13 cellular contexts compared by ENCODE assay signal in genomic region chr12:55718650-55719275, GRCh38. TPM values are rescaled to one million over a fixed set of nuclear protein-coding genes. Genes with fewer than 3 reads are reported as not detected.
DNase-seq lines count a peak whose midpoint lies in the region; ATAC-seq and TF ChIP-seq lines count a peak whose summit lies in the region.
"Had no signal": no experiment of that assay in that cellular context is flagged by ENCODE, and none has a peak within 500 bp of the region (broad histone marks: within the 10 kb centered on the region; RNA-seq: fewer than 3 reads in every experiment).

No MANE protein-coding gene starts in this region.

- no peak for DNase-seq in activated naive CD8-positive, alpha-beta T cell treated with anti-CD3 and anti-CD28 coated beads, Interleukin-2, amount 50 U/mL, for 24 hours
- DNase-seq in activated naive CD8-positive, alpha-beta T cell treated with anti-CD3 and anti-CD28 coated beads for 36 hours: no peak
- peak; percentile 85 for DNase-seq in myocyte (ENCODE audit: low read depth)
- DNase-seq in tibial nerve (ENCODE audit: low spot score in 2 of 2): no peak
- no peak for DNase-seq in CD8-positive, alpha-beta T cell
- DNase-seq in GM10248 (ENCODE audit: extremely low spot score): no peak
- DNase-seq: activated CD8-positive, alpha-beta memory T cell treated with anti-CD3 and anti-CD28 coated beads, Interleukin-2, amount 50 U/mL, for 48 hours; effector CD4-positive, alpha-beta T cell; NCI-H446; T-helper 1 cell had no signal

- no peaks in the 10 kb centered on the region for H3K27me3 ChIP-seq in tibial nerve
- no peaks in the 10 kb centered on the region for H3K27me3 ChIP-seq in CD8-positive, alpha-beta T cell (ENCODE audit: insufficient read depth, low read length)

- H3K36me3 ChIP-seq in tibial nerve: peaks cover 0 to 15% (median 0%) of the 10 kb centered on the region in 3 donors
- H3K36me3 ChIP-seq in CD8-positive, alpha-beta T cell (ENCODE audit: insufficient read depth, low read length): no peaks in the 10 kb centered on the region

- H3K9me3 Mint-ChIP-seq in activated naive CD8-positive, alpha-beta T cell treated with anti-CD3 and anti-CD28 coated beads, Interleukin-2, amount 50 U/mL, for 24 hours: no peaks in the 10 kb centered on the region
- no peaks in the 10 kb centered on the region for H3K9me3 Mint-ChIP-seq in activated naive CD8-positive, alpha-beta T cell treated with anti-CD3 and anti-CD28 coated beads for 36 hours
- no peaks in the 10 kb centered on the region for H3K9me3 Mint-ChIP-seq in CD8-positive, alpha-beta T cell
- H3K9me3 Mint-ChIP-seq: IgD-negative memory B cell had no signal

- no peak for TF ChIP-seq POLR2A in tibial nerve (IDR thresholded peaks at IDR 0.05)

- ATAC-seq in activated naive CD8-positive, alpha-beta T cell treated with anti-CD3 and anti-CD28 coated beads, Interleukin-2, amount 50 U/mL, for 24 hours: no peak
- no peak for ATAC-seq in GM21423 (IDR thresholded peaks at IDR 0.05; ENCODE audit: unreplicated experiment)
- no peak for ATAC-seq in CD8-positive, alpha-beta T cell

- CTCF ChIA-PET in CD8-positive, alpha-beta T cell (lab: Charles Lee): interaction anchor here (1.5 to 14.8 kb wide), 3 partner anchors 11 to 62 kb away, joined by 3 to 176 read pairs (median 8); partner anchors contain the start of gene CD63
- CTCF ChIA-PET in GM10248 (lab: Yijun Ruan, JAX): interaction anchor here (0.9 to 7.8 kb wide), 5 partner anchors 11 to 255 kb away, joined by 3 to 73 read pairs (median 15); partner anchors contain the start of genes CD63 and RAB5B

- H3K4me1 Mint-ChIP-seq in activated naive CD8-positive, alpha-beta T cell treated with anti-CD3 and anti-CD28 coated beads, Interleukin-2, amount 50 U/mL, for 24 hours: peaks cover 34% of the 10 kb centered on the region
- H3K4me1 Mint-ChIP-seq in activated naive CD8-positive, alpha-beta T cell treated with anti-CD3 and anti-CD28 coated beads for 36 hours: peaks cover 30% of the 10 kb centered on the region
- H3K4me1 Mint-ChIP-seq in CD8-positive, alpha-beta T cell (ENCODE audit: low read depth): peaks cover 36% of the 10 kb centered on the region

- H3K36me3 Mint-ChIP-seq in activated naive CD8-positive, alpha-beta T cell treated with anti-CD3 and anti-CD28 coated beads, Interleukin-2, amount 50 U/mL, for 24 hours (ENCODE audit: low read depth): peaks cover 5% of the 10 kb centered on the region
- peaks cover 4% of the 10 kb centered on the region for H3K36me3 Mint-ChIP-seq in activated naive CD8-positive, alpha-beta T cell treated with anti-CD3 and anti-CD28 coated beads for 36 hours
- H3K36me3 Mint-ChIP-seq in CD8-positive, alpha-beta T cell: peaks cover 25% of the 10 kb centered on the region
- H3K36me3 Mint-ChIP-seq: IgD-negative memory B cell had no signal

- POLR2A ChIA-PET in CD8-positive, alpha-beta T cell (lab: Charles Lee): interaction anchor here (0.6 to 2.1 kb wide), 3 partner anchors 11 to 1115 kb away, joined by 3 to 11 read pairs (median 3); partner anchors contain the start of genes CD63 and RAB5B
- POLR2A ChIA-PET in GM10248 (lab: Yijun Ruan, JAX): no interaction called here

- peak overlapping the region in 1 of 4 donors; percentile 0 for H3K4me3 ChIP-seq in tibial nerve
- no peak overlapping the region for H3K4me3 ChIP-seq in CD8-positive, alpha-beta T cell (ENCODE audit: low read depth, low read length)

- peaks cover 4% of the 10 kb centered on the region for H3K27me3 Mint-ChIP-seq in activated naive CD8-positive, alpha-beta T cell treated with anti-CD3 and anti-CD28 coated beads, Interleukin-2, amount 50 U/mL, for 24 hours
- peaks cover 7% of the 10 kb centered on the region for H3K27me3 Mint-ChIP-seq in activated naive CD8-positive, alpha-beta T cell treated with anti-CD3 and anti-CD28 coated beads for 36 hours
- H3K27me3 Mint-ChIP-seq in CD8-positive, alpha-beta T cell (ENCODE audit: low read depth): no peaks in the 10 kb centered on the region
- H3K27me3 Mint-ChIP-seq: IgD-negative memory B cell had no signal

- H3K4me3 Mint-ChIP-seq in activated naive CD8-positive, alpha-beta T cell treated with anti-CD3 and anti-CD28 coated beads, Interleukin-2, amount 50 U/mL, for 24 hours: no peak overlapping the region
- no peak overlapping the region for H3K4me3 Mint-ChIP-seq in activated naive CD8-positive, alpha-beta T cell treated with anti-CD3 and anti-CD28 coated beads for 36 hours
- H3K4me3 Mint-ChIP-seq in CD8-positive, alpha-beta T cell: no peak overlapping the region

- H3K9me3 ChIP-seq in tibial nerve: no peaks in the 10 kb centered on the region
- H3K9me3 ChIP-seq in CD8-positive, alpha-beta T cell (ENCODE audit: low read length): no peaks in the 10 kb centered on the region

- intact Hi-C loops in CD8-positive, alpha-beta T cell (cut with DNase I, micrococcal nuclease): loop anchor here (5.0 kb wide), 2 partner anchors 749 to 1306 kb away; partner anchors contain the start of gene SPRYD4 (in 1 of the 2)

- TF ChIP-seq CTCF in tibial nerve (IDR thresholded peaks at IDR 0.05): no peak
- no peak for TF ChIP-seq CTCF in CD8-positive, alpha-beta T cell (IDR thresholded peaks at IDR 0.05)
- no peak for TF ChIP-seq CTCF in GM10248 (IDR thresholded peaks at IDR 0.05; ENCODE audit: control extremely low read depth, extremely low read depth, low read depth, missing control alignments)

- 15 to 35% methylated on average over 4 of the region's 4 CpGs for WGBS in tibial nerve, 2 donors

- peak overlapping the region; percentile 63 for H3K27ac ChIP-seq in cingulate gyrus (ENCODE audit: low read depth, low read length)
- peak overlapping the region; percentile 17 to 94 (median 91) for H3K27ac ChIP-seq in tibial nerve
- no peak overlapping the region for H3K27ac ChIP-seq in CD8-positive, alpha-beta T cell (ENCODE audit: low read depth, low read length)

- peaks cover 0 to 85% (median 63%) of the 10 kb centered on the region in 4 donors for H3K4me1 ChIP-seq in tibial nerve
- H3K4me1 ChIP-seq in CD8-positive, alpha-beta T cell (ENCODE audit: insufficient read depth, low read length): peaks cover 23% of the 10 kb centered on the region

- TF ChIP-seq EP300 in tibial nerve (IDR thresholded peaks at IDR 0.05): no peak

- H3K27ac Mint-ChIP-seq in activated naive CD8-positive, alpha-beta T cell treated with anti-CD3 and anti-CD28 coated beads, Interleukin-2, amount 50 U/mL, for 24 hours: peak overlapping the region; percentile 64
- no peak overlapping the region for H3K27ac Mint-ChIP-seq in activated naive CD8-positive, alpha-beta T cell treated with anti-CD3 and anti-CD28 coated beads for 36 hours
- H3K27ac Mint-ChIP-seq in CD8-positive, alpha-beta T cell: no peak overlapping the region

RNA-seq across cellular contexts. Expression of gene RDH5, which starts 1.4 kb away (rescaled TPM):
- total RNA-seq in activated naive CD8-positive, alpha-beta T cell treated with anti-CD3 and anti-CD28 coated beads for 36 hours: 1 to 10 TPM; 4.2 to 6.7 TPM
- total RNA-seq in myocyte (457 and 673 TPM in 2 replicates), tibial nerve (10 to 100 TPM; 28.0 to 54.6 (median 38.4) TPM)
- 71.1 TPM for polyA plus RNA-seq in myocyte (2012)
- 1 to 10 TPM; 5.5 to 7.8 TPM for total RNA-seq in CD8-positive, alpha-beta T cell

RNA-seq across cellular contexts. Expression of gene BLOC1S1, which starts 2.9 kb away (rescaled TPM):
- 10 to 100 TPM; 81.9 to 88.4 TPM for total RNA-seq in activated naive CD8-positive, alpha-beta T cell treated with anti-CD3 and anti-CD28 coated beads for 36 hours
- total RNA-seq in myocyte: 104 and 106 TPM in 2 replicates
- polyA plus RNA-seq in myocyte (2012): 242 TPM
- total RNA-seq in tibial nerve: 100 to 1,000 TPM; 212 to 322 (median 264) TPM
- total RNA-seq in CD8-positive, alpha-beta T cell: 10 to 100 TPM; 29.4 to 29.6 TPM

RNA-seq across cellular contexts. Expression of gene CD63, which starts 10.0 kb away (rescaled TPM):
- 100 to 1,000 TPM; 113 to 117 TPM for total RNA-seq in activated naive CD8-positive, alpha-beta T cell treated with anti-CD3 and anti-CD28 coated beads for 36 hours
- total RNA-seq in myocyte: 2,565 and 2,632 TPM in 2 replicates
- 2,293 TPM for polyA plus RNA-seq in myocyte (2012)
- total RNA-seq in tibial nerve: 100 to 1,000 TPM; 478 to 624 (median 544) TPM
- total RNA-seq in CD8-positive, alpha-beta T cell: 10 to 100 TPM; 27.0 to 33.8 TPM

RNA-seq across cellular contexts. Expression of gene ITGA7, which starts 11.1 kb away (rescaled TPM):
- total RNA-seq in activated naive CD8-positive, alpha-beta T cell treated with anti-CD3 and anti-CD28 coated beads for 36 hours: 1 to 10 TPM; 3.3 to 3.7 TPM
- total RNA-seq in myocyte (1,498 and 1,557 TPM in 2 replicates), tibial nerve (100 to 1,000 TPM; 118 to 192 (median 146) TPM)
- 430 TPM for polyA plus RNA-seq in myocyte (2012)
- total RNA-seq in CD8-positive, alpha-beta T cell: 1 to 10 TPM; 1.0 to 1.1 TPM

RNA-seq across cellular contexts. Expression of gene GDF11, which starts 24.2 kb away (rescaled TPM):
- total RNA-seq in activated naive CD8-positive, alpha-beta T cell treated with anti-CD3 and anti-CD28 coated beads for 36 hours: 10 to 100 TPM; 11.9 to 12.9 TPM
- total RNA-seq in myocyte: 6.2 and 6.6 TPM in 2 replicates
- 14.3 TPM for polyA plus RNA-seq in myocyte (2012)
- total RNA-seq in tibial nerve: 1 to 10 TPM; 1.8 to 5.7 (median 4.0) TPM
- 1 to 10 TPM; 4.3 to 4.6 TPM for total RNA-seq in CD8-positive, alpha-beta T cell

Comparison
In these comparisons a context has a peak if more than half of its experiments do, and no peak if none do; other contexts are left out.
1. RNA of gene CD63, which starts 10.0 kb away (total RNA-seq): 2,565 to 2,632 TPM in myocyte and 478 to 624 TPM in tibial nerve; 113 to 117 TPM in activated naive CD8-positive, alpha-beta T cell treated with anti-CD3 and anti-CD28 coated beads for 36 hours and 27.0 to 33.8 TPM in CD8-positive, alpha-beta T cell; every median in the first group is over 4 times any median in the second.